Comparison of ENCODE assay signal across 20 cellular contexts in genomic region chr12:80441921-80442320, GRCh38. TPM values are rescaled to one million over a fixed set of nuclear protein-coding genes. Genes with fewer than 3 reads are reported as not detected.
A peak's percentile ranks its signal among the peaks of the same experiment; 100 is the strongest.
DNase-seq lines count a peak whose midpoint lies in the region; ATAC-seq and TF ChIP-seq lines count a peak whose summit lies in the region.
"Had no signal": no experiment of that assay in that cellular context is flagged by ENCODE, and none has a peak within 500 bp of the region (broad histone marks: within the 10 kb centered on the region; RNA-seq: fewer than 3 reads in every experiment).

No MANE protein-coding gene starts in this region.

- CTCF ChIA-PET in IMR-90 (lab: Yijun Ruan, JAX), result no interaction called here

- no peak for TF ChIP-seq POLR2A in IMR-90 (IDR thresholded peaks at IDR 0.05; ENCODE audit: low read depth, low read length)

- no peak overlapping the region for H2AK9ac ChIP-seq in IMR-90 (replicated peaks; ENCODE audit: low read depth, low read length, poor library complexity)

- H3K36me3 ChIP-seq in IMR-90 (ENCODE audit: control insufficient read depth, insufficient read depth, low read length), result no peaks in the 10 kb centered on the region
- H3K36me3 ChIP-seq: cardiac muscle cell, gastroesophageal sphincter, Peyer's patch had no signal

- H3K18ac ChIP-seq in IMR-90 (ENCODE audit: low read depth, low read length), result peak overlapping the region; percentile 95

- H3K14ac ChIP-seq in IMR-90 (replicated peaks; ENCODE audit: low read depth, low read length), result no peak overlapping the region; the same call in 1 of the 2 replicates

- in situ Hi-C loops in IMR-90 (cut with MboI; ENCODE audit: low sequenced_read_pairs), result no loop called here

- H3K9me1 ChIP-seq in IMR-90 (ENCODE audit: insufficient read depth, low read length), result no peaks in the 10 kb centered on the region

- H3K79me1 ChIP-seq in IMR-90 (ENCODE audit: low read depth in 1 of 2, low read length in 2 of 2), result no peaks in the 10 kb centered on the region

- H3K56ac ChIP-seq in IMR-90 (ENCODE audit: extremely low read depth, insufficient read depth, low read length), result no peak overlapping the region

- dilution Hi-C loops in IMR-90 (cut with HindIII; ENCODE audit: low sequenced_read_pairs, unreplicated experiment), result no loop called here

- H3K4me3 ChIP-seq in AG10803 (ENCODE audit: low read length), result no peak overlapping the region
- H3K4me3 ChIP-seq in IMR-90 (ENCODE audit: insufficient read depth, low read depth, low read length), result no peak overlapping the region
- H3K4me3 ChIP-seq: cardiac muscle cell, gastroesophageal sphincter, Peyer's patch had no signal

- no peak overlapping the region for H3K27ac ChIP-seq in IMR-90 (ENCODE audit: insufficient read depth, low read length)
- H3K27ac ChIP-seq: cardiac muscle cell, gastroesophageal sphincter, Peyer's patch had no signal

- DNase-seq in AG10803 (ENCODE audit: low read depth), result peak; percentile 85
- peak; percentile 52 for DNase-seq in IMR-90
- DNase-seq in dermis blood vessel endothelial cell, result peak; percentile 2
- DNase-seq in myocyte (ENCODE audit: low read depth), result peak; percentile 29
- DNase-seq in kidney glomerular epithelial cell (lab: John Stamatoyannopoulos, UW), result no peak
- no peak for DNase-seq in NCI-H510A treated with DMSO at 0.1 percent for 48 hours (lab: John Stamatoyannopoulos, UW)
- DNase-seq in occipital lobe (lab: John Stamatoyannopoulos, UW), result no peak
- DNase-seq: activated CD4-positive, alpha-beta T cell treated with anti-CD3 and anti-CD28 coated beads, Interleukin-2, amount 10 ng/mL, durations not matched to agents 7 days and 5 days; activated naive CD4-positive, alpha-beta T cell treated with anti-CD3 and anti-CD28 coated beads, Interleukin-2, amount 50 U/mL, for 16 hours; activated T-cell treated with anti-CD3 and anti-CD28 coated beads for 4 hours; effector memory CD8-positive, alpha-beta T cell; H7; NCI-H2081 treated with DMSO at 0.1 percent for 48 hours; NCI-H69; Peyer's patch; right cardiac atrium had no signal

- no TSS peak for BruUV-seq in IMR-90 (replicated peaks; lab: Mats Ljungman, UMichigan)

- no peaks in the 10 kb centered on the region for H3K27me3 ChIP-seq in IMR-90 (ENCODE audit: control insufficient read depth, insufficient read depth, low read length)
- H3K27me3 ChIP-seq: cardiac muscle cell, gastroesophageal sphincter, Peyer's patch had no signal

- peaks cover 4% of the 10 kb centered on the region for H3K4me1 ChIP-seq in IMR-90 (ENCODE audit: control insufficient read depth, insufficient read depth, low read length)
- H3K4me1 ChIP-seq: Peyer's patch had no signal

- H2BK15ac ChIP-seq in IMR-90 (ENCODE audit: low read depth, low read length), result no peak overlapping the region

- no peak overlapping the region for H3K9ac ChIP-seq in IMR-90 (ENCODE audit: low read depth, low read length)

- POLR2A ChIA-PET in IMR-90 (lab: Charles Lee; ENCODE audit: unreplicated experiment), result interaction anchor here (0.8 kb wide), 1 partner anchor 10 kb away, joined by 3 read pairs; no protein-coding TSS in a partner anchor

- no peak overlapping the region for H3K23ac ChIP-seq in IMR-90 (ENCODE audit: low read depth, low read length)

- H4K20me1 ChIP-seq in IMR-90 (ENCODE audit: insufficient read depth, low read length), result no peaks in the 10 kb centered on the region

- H2BK20ac ChIP-seq in IMR-90 (ENCODE audit: low read depth, low read length), result no peak overlapping the region; the same call in 1 of the 2 replicates

- TF ChIP-seq CTCF in AG10803 (conservative IDR thresholded peaks at IDR 0.05; ENCODE audit: low read length) (no peak), IMR-90 (conservative IDR thresholded peaks at IDR 0.05; ENCODE audit: low read depth, low read length) (no peak)

- H4K91ac ChIP-seq in IMR-90 (ENCODE audit: insufficient read depth, low read depth, low read length), result no peak overlapping the region

- H2BK5ac ChIP-seq in IMR-90 (ENCODE audit: low read depth, low read length, poor library complexity, severe bottlenecking), result no peak overlapping the region

- no peak overlapping the region for H3K4me2 ChIP-seq in IMR-90 (ENCODE audit: low read depth, low read length)

- no peak for TF ChIP-seq RAD21 in IMR-90 (IDR thresholded peaks at IDR 0.05; ENCODE audit: low read length)

- peak overlapping the region in 1 of 2 experiments; percentile 8; a peak in 2 of 4 replicates for H4K8ac ChIP-seq in IMR-90 (ENCODE audit: low read depth in 2 of 2, low read length in 2 of 2)

- no peak for ATAC-seq in IMR-90 (ENCODE audit: low read depth)
- ATAC-seq in HG03196 (IDR thresholded peaks at IDR 0.05; ENCODE audit: unreplicated experiment), result no peak
- ATAC-seq: effector memory CD8-positive, alpha-beta T cell; gastroesophageal sphincter; right cardiac atrium had no signal

- intact Hi-C loops in IMR-90 (cut with micrococcal nuclease), result no loop called here

- H2AK5ac ChIP-seq in IMR-90 (ENCODE audit: low read depth, low read length), result no peak overlapping the region

- no peaks in the 10 kb centered on the region for H3K9me3 ChIP-seq in IMR-90 (ENCODE audit: control insufficient read depth, insufficient read depth, low read length)
- H3K9me3 ChIP-seq: gastroesophageal sphincter, Peyer's patch had no signal

- H4K5ac ChIP-seq in IMR-90 (ENCODE audit: low read depth, low read length), result peak overlapping the region; percentile 56; the same call in 1 of the 2 replicates

- H2BK120ac ChIP-seq in IMR-90 (ENCODE audit: low read depth, low read length), result 0 out of 2 replicates have a peak overlapping the region, but pooled peaks have one; percentile 1

- H3K4ac ChIP-seq in IMR-90 (ENCODE audit: low read depth, low read length), result no peak overlapping the region

- H2AFZ ChIP-seq in IMR-90 (replicated peaks; ENCODE audit: low read length, poor library complexity), result no peak overlapping the region

TF ChIP-seq in IMR-90, 13 proteins besides CTCF, POLR2A, EP300 and RAD21:
- TF ChIP-seq ELK1 (IDR thresholded peaks at IDR 0.05; ENCODE audit: borderline replicate concordance, low read depth, low read length), result no peak
- TF ChIP-seq MAZ (IDR thresholded peaks at IDR 0.05; ENCODE audit: borderline replicate concordance, low read depth, low read length), result no peak
- TF ChIP-seq MXI1 (IDR thresholded peaks at IDR 0.05; ENCODE audit: borderline replicate concordance, low read depth, low read length), result no peak
- no peak for TF ChIP-seq USF2 (IDR thresholded peaks at IDR 0.05; ENCODE audit: low read depth, low read length)
- no peak for TF ChIP-seq CEBPB (IDR thresholded peaks at IDR 0.05; ENCODE audit: low read depth, low read length)
- no peak for TF ChIP-seq MAFK (IDR thresholded peaks at IDR 0.05; ENCODE audit: low read depth, low read length)
- no peak for TF ChIP-seq NFE2L2 (IDR thresholded peaks at IDR 0.05; ENCODE audit: low read depth, low read length)
- TF ChIP-seq RCOR1 (IDR thresholded peaks at IDR 0.05; ENCODE audit: insufficient replicate concordance, low read length), result no peak
- no peak for TF ChIP-seq BHLHE40 (IDR thresholded peaks at IDR 0.05; ENCODE audit: low read depth, low read length)
- no peak for TF ChIP-seq RFX5 (IDR thresholded peaks at IDR 0.05; ENCODE audit: low read depth, low read length)
- no peak for TF ChIP-seq CHD1 (IDR thresholded peaks at IDR 0.05; ENCODE audit: low read depth, low read length)
- no peak for TF ChIP-seq SMC3 (IDR thresholded peaks at IDR 0.05; ENCODE audit: low read depth, low read length)
- no peak for TF ChIP-seq FOS (IDR thresholded peaks at IDR 0.05; ENCODE audit: low read depth, low read length)

RNA-seq across cellular contexts. Expression of gene PTPRQ, which starts 2.1 kb away (rescaled TPM):
- total RNA-seq in IMR-90 (2012; rRNA removed) (1.4 and 2.8 TPM in 2 replicates), dermis blood vessel endothelial cell (under 0.01 TPM in 1 of 2 replicates, not detected in the other), myocyte (0.47 and 0.72 TPM in 2 replicates), occipital lobe (1.9 TPM)
- 0.80 and 0.96 TPM in 2 replicates for polyA plus RNA-seq in IMR-90 (2012; rRNA removed)
- polyA plus RNA-seq in IMR-90 (2012; cell fraction: cytosol; rRNA removed), result 0.08 and 0.09 TPM in 2 replicates
- 0.40 and 6.3 TPM in 2 replicates for polyA plus RNA-seq in IMR-90 (2012; cell fraction: nucleus; rRNA removed; ENCODE audit: low replicate concordance)
- 0.18 TPM for polyA plus RNA-seq in myocyte (2012)
- total RNA-seq: activated CD4-positive, alpha-beta T cell treated with anti-CD3 and anti-CD28 coated beads, Interleukin-2, amount 10 ng/mL, durations not matched to agents 7 days and 5 days had no signal
- polyA plus RNA-seq: neural cell had no signal

Comparison
In these comparisons a context has a peak if more than half of its experiments do, and no peak if none do; other contexts are left out.
1. DNase-seq: peak in AG10803 (single experiment), IMR-90 (single experiment), dermis blood vessel endothelial cell (single experiment) and myocyte (single experiment); none in kidney glomerular epithelial cell (single experiment), NCI-H510A treated with DMSO at 0.1 percent for 48 hours (single experiment) and occipital lobe (single experiment).